In genomic region chr17:29623283-29623647, GRCh38 we compare ENCODE assay signal across 6 cellular contexts. TPM values are rescaled to one million over a fixed set of nuclear protein-coding genes. Genes with fewer than 3 reads are reported as not detected.
A peak's percentile ranks its signal among the peaks of the same experiment; 100 is the strongest.
DNase-seq lines count a peak whose midpoint lies in the region; ATAC-seq and TF ChIP-seq lines count a peak whose summit lies in the region.

No MANE protein-coding gene starts in this region.

- H3K4me3 Mint-ChIP-seq in CD4-positive, alpha-beta T cell, result peak overlapping the region; percentile 84
- H3K4me3 Mint-ChIP-seq in T-cell, result peak overlapping the region; percentile 74 to 76 (median 75)

- no peak for TF ChIP-seq CTCF in CD4-positive, alpha-beta T cell (IDR thresholded peaks at IDR 0.05)
- TF ChIP-seq CTCF in lower lobe of right lung (IDR thresholded peaks at IDR 0.05), result no peak

- H3K27me3 ChIP-seq in CD4-positive, alpha-beta T cell (ENCODE audit: control insufficient read depth, insufficient read depth, low read length), result no peaks in the 10 kb centered on the region
- H3K27me3 ChIP-seq in lower lobe of right lung (ENCODE audit: low read depth), result no peaks in the 10 kb centered on the region

- CTCF ChIA-PET in CD4-positive, alpha-beta T cell (lab: Charles Lee), result interaction anchor here (1.3 to 3.8 kb wide), 2 partner anchors 9 to 31 kb away, joined by 4 to 16 read pairs; no protein-coding TSS in a partner anchor
- CTCF ChIA-PET in T-cell (lab: Charles Lee), result interaction anchor here in 1 of 2 donors (1.0 kb wide), 1 partner anchor 138 kb away, joined by 3 read pairs; no protein-coding TSS in a partner anchor

- POLR2A ChIA-PET in CD4-positive, alpha-beta T cell (lab: Charles Lee), result interaction anchor here (0.6 to 1.4 kb wide), 3 partner anchors 137 to 307 kb away, joined by 3 to 4 read pairs (median 3); partner anchors contain the start of gene SSH2
- POLR2A ChIA-PET in T-cell (lab: Charles Lee), result no interaction called here

- no peaks in the 10 kb centered on the region for H3K9me3 Mint-ChIP-seq in CD4-positive, alpha-beta T cell
- H3K9me3 Mint-ChIP-seq in T-cell, result no peaks in the 10 kb centered on the region

- H3K27ac ChIP-seq in CD4-positive, alpha-beta T cell (ENCODE audit: low read depth, low read length), result no peak overlapping the region
- H3K27ac ChIP-seq in lower lobe of right lung, result no peak overlapping the region

- DNase-seq in CD4-positive, alpha-beta T cell, result no peak
- DNase-seq in T-cell (no peak), lower lobe of right lung (no peak), hypothalamus (lab: John Stamatoyannopoulos, UW) (no peak)

- H3K4me1 ChIP-seq in lower lobe of right lung, result peaks cover 20% of the 10 kb centered on the region

- peaks cover 7% of the 10 kb centered on the region for H3K36me3 ChIP-seq in lower lobe of right lung

- no peaks in the 10 kb centered on the region for H3K27me3 Mint-ChIP-seq in CD4-positive, alpha-beta T cell
- H3K27me3 Mint-ChIP-seq in T-cell, result no peaks in the 10 kb centered on the region

- peak overlapping the region; percentile 76 for H3K4me3 ChIP-seq in lower lobe of right lung

- peaks cover 38% of the 10 kb centered on the region for H3K4me1 Mint-ChIP-seq in CD4-positive, alpha-beta T cell (ENCODE audit: low read depth)
- H3K4me1 Mint-ChIP-seq in T-cell, result peaks cover 33 to 49% (median 44%) of the 10 kb centered on the region in 3 donors

- H3K27ac Mint-ChIP-seq in CD4-positive, alpha-beta T cell, result no peak overlapping the region
- H3K27ac Mint-ChIP-seq in T-cell, result peak overlapping the region in 1 of 2 donors; percentile 58

- ATAC-seq in CD4-positive, alpha-beta T cell (ENCODE audit: poor library complexity), result peak; percentile 10
- peak; percentile 6 to 12 (median 10) for ATAC-seq in T-cell (replicated peaks in 1 of 4)
- ATAC-seq in lower lobe of right lung, result no peak
- no peak for ATAC-seq in GM21723 (IDR thresholded peaks at IDR 0.05; ENCODE audit: unreplicated experiment)
- ATAC-seq in GM19328 (IDR thresholded peaks at IDR 0.05; ENCODE audit: unreplicated experiment), result no peak

- H3K9me3 ChIP-seq in CD4-positive, alpha-beta T cell (ENCODE audit: control insufficient read depth, low read length), result no peaks in the 10 kb centered on the region
- no peaks in the 10 kb centered on the region for H3K9me3 ChIP-seq in lower lobe of right lung

- intact Hi-C loops in CD4-positive, alpha-beta T cell (cut with DNase I, micrococcal nuclease), result no loop called here
- intact Hi-C loops in lower lobe of right lung (cut with DNase I), result no loop called here

- H3K36me3 Mint-ChIP-seq in CD4-positive, alpha-beta T cell (ENCODE audit: low read depth), result no peaks in the 10 kb centered on the region
- no peaks in the 10 kb centered on the region for H3K36me3 Mint-ChIP-seq in T-cell

RNA-seq across cellular contexts. Expression of gene CORO6, which starts 0.6 kb away (rescaled TPM):
- total RNA-seq in CD4-positive, alpha-beta T cell, result 1 to 10 TPM; 2.8 to 3.3 TPM
- total RNA-seq in T-cell (1 to 10 TPM; 2.4 to 4.1 (median 3.6) TPM), lower lobe of right lung (6.6 TPM)

RNA-seq across cellular contexts. Expression of gene ANKRD13B, which starts 30.3 kb away (rescaled TPM):
- 1 to 10 TPM; 2.1 to 3.0 TPM for total RNA-seq in CD4-positive, alpha-beta T cell
- total RNA-seq in T-cell (1 to 10 TPM; 1.7 to 6.4 (median 4.1) TPM), lower lobe of right lung (6.6 TPM)

RNA-seq across cellular contexts. Expression of gene GIT1, which starts 33.8 kb away (rescaled TPM):
- total RNA-seq in CD4-positive, alpha-beta T cell, result 10 to 100 TPM; 35.8 to 36.7 TPM
- total RNA-seq in T-cell (10 to 100 TPM; 36.7 to 86.4 (median 71.8) TPM), lower lobe of right lung (53.1 TPM)

RNA-seq across cellular contexts. Expression of gene TP53I13, which starts 54.8 kb away (rescaled TPM):
- 10 to 100 TPM; 45.8 to 47.7 TPM for total RNA-seq in CD4-positive, alpha-beta T cell
- total RNA-seq in T-cell (100 to 1,000 TPM in 3 of 5 donors, 10 to 100 TPM in 2; 56.0 to 166 (median 128) TPM), lower lobe of right lung (62.7 TPM)

RNA-seq across cellular contexts. Expression of gene ABHD15, which starts 56.4 kb away (rescaled TPM):
- 1 to 10 TPM; 4.1 to 4.9 TPM for total RNA-seq in CD4-positive, alpha-beta T cell
- total RNA-seq in T-cell, result 10 to 100 TPM in 4 of 5 donors, 1 to 10 TPM in 1; 7.9 to 23.1 (median 16.5) TPM
- total RNA-seq in lower lobe of right lung, result 14.3 TPM

Comparison
In these comparisons a context has a peak if more than half of its experiments do, and no peak if none do; other contexts are left out.
1. ATAC-seq: peak in CD4-positive, alpha-beta T cell (single experiment) and T-cell (4 of 4); none in lower lobe of right lung (0 of 2), GM21723 (single experiment) and GM19328 (single experiment).